Comparison of ENCODE assay signal across 15 cellular contexts in the genomic region with DNA sequence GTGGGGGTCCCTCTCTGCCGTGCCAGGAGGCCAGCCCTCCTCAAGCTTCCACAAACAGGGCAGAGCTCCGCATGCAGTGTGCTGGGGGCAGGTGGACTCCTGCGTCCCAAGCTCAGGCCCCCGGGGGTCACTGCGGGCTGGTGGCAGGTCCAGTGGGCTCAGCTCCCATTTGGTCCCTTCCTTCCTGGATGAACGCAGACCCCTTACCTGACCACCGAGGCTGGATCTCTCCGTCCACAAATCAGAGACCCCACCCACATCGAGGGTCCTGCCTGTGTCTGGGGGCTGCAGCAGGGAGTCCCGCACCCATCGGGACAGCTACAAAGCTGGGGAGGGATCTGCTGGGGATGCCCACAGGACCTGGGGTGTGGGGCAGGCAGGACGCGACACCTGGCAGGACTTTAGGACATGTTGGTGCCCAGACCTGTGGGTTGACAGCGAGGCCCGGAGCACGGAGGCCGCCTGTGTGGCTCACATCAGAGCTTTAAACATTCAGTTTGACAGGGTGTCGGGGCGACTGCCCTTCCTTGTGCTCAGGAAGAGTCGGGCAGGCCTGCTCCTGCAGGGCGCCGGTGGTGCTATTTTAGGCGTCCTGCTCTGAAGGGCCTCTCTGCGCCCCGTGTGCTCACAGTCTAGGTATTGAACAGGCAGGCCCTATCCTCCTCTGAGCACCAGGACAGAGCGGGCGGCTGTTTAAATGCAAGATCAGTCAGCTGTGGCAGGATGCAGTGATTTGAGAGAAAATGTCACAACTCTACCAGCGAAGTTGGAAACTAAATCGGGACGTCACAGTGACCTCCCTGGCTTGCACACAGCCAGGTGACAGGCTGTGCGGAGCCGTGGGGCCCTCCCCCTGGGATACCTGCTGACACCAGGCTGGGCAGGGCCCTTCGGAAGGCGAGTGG. TPM values are rescaled to one million over a fixed set of nuclear protein-coding genes. Genes with fewer than 3 reads are reported as not detected.
DNase-seq lines count a peak whose midpoint lies in the region; ATAC-seq and TF ChIP-seq lines count a peak whose summit lies in the region.
"Had no signal": no experiment of that assay in that cellular context is flagged by ENCODE, and none has a peak within 500 bp of the region (broad histone marks: within the 10 kb centered on the region; RNA-seq: fewer than 3 reads in every experiment).

No MANE protein-coding gene starts in this region.

- peak; percentile 66 for DNase-seq in cardiac septum (ENCODE audit: low spot score)
- DNase-seq in left ventricle myocardium inferior, result no peak
- DNase-seq in neuronal stem cell (ENCODE audit: low spot score), result no peak
- DNase-seq in NCI-H2029 treated with DMSO at 0.1 percent for 48 hours (lab: John Stamatoyannopoulos, UW), result no peak
- DNase-seq in mesendoderm, result no peak
- no peak for DNase-seq in SW 1271 (lab: John Stamatoyannopoulos, UW)
- DNase-seq: CD4-positive, alpha-beta T cell; DND-41; GF-D8; KBM-7; NCI-H1048; NCI-H146; PC-3 had no signal

- H2BK5ac ChIP-seq in neuronal stem cell (ENCODE audit: low read length), result peak overlapping the region; percentile 13
- no peak overlapping the region for H2BK5ac ChIP-seq in mesendoderm (ENCODE audit: low read length)

- H3K27ac ChIP-seq in left ventricle myocardium inferior (replicated peaks), result no peak overlapping the region
- H3K27ac ChIP-seq in neuronal stem cell (replicated peaks; ENCODE audit: low read length), result no peak overlapping the region
- H3K27ac ChIP-seq in mesendoderm (ENCODE audit: low read depth, low read length), result no peak overlapping the region
- H3K27ac ChIP-seq: HL-60 had no signal

- no peak overlapping the region for H2AFZ ChIP-seq in neuronal stem cell (ENCODE audit: low read length)

- H2BK12ac ChIP-seq in neuronal stem cell (ENCODE audit: low read length), result peak overlapping the region; percentile 3

- H3K36me3 ChIP-seq in left ventricle myocardium inferior (no peaks in the 10 kb centered on the region), neuronal stem cell (replicated peaks in 1 of 2; ENCODE audit: control insufficient read depth in 2 of 2, insufficient read depth in 2 of 2, low read length in 2 of 2) (no peaks in the 10 kb centered on the region), mesendoderm (ENCODE audit: control insufficient read depth, insufficient read depth, low read length) (no peaks in the 10 kb centered on the region)

- H3K27me3 ChIP-seq in left ventricle myocardium inferior (ENCODE audit: low read depth) (peaks cover 40% of the 10 kb centered on the region), neuronal stem cell (ENCODE audit: control insufficient read depth in 3 of 3, insufficient read depth in 3 of 3, low read depth in 1 of 3, low read length in 3 of 3) (peaks cover 0 to 61% (median 3%) of the 10 kb centered on the region in 3 experiments), mesendoderm (ENCODE audit: insufficient read depth, low read length, poor library complexity) (no peaks in the 10 kb centered on the region)

- WGBS in neuronal stem cell (ENCODE audit: extremely low coverage in 2 of 2, insufficient read length in 2 of 2, insufficient replicate concordance in 1 of 2), 2 donors, result no CpG with 5 or more reads among the region's 34 CpGs
- no CpG with 5 or more reads among the region's 34 CpGs for WGBS in mesendoderm (ENCODE audit: extremely low coverage, insufficient coverage, low lambda C conversion rate)

- no peaks in the 10 kb centered on the region for H3K9me3 ChIP-seq in left ventricle myocardium inferior (replicated peaks)
- H3K9me3 ChIP-seq in neuronal stem cell (replicated peaks in 1 of 2; ENCODE audit: control insufficient read depth in 2 of 2, insufficient read depth in 1 of 2, low read depth in 1 of 2, low read length in 2 of 2), result no peaks in the 10 kb centered on the region

- H2AK5ac ChIP-seq in neuronal stem cell (ENCODE audit: low read depth, low read length) (peak overlapping the region; percentile 84), mesendoderm (ENCODE audit: low read length) (no peak overlapping the region)

- H3K4me1 ChIP-seq in left ventricle myocardium inferior (peaks cover 34% of the 10 kb centered on the region), neuronal stem cell (ENCODE audit: control insufficient read depth in 2 of 2, insufficient read depth in 1 of 2, low read depth in 1 of 2, low read length in 2 of 2) (peaks cover 5 to 8% of the 10 kb centered on the region in 2 donors), mesendoderm (ENCODE audit: control insufficient read depth, low read depth, low read length) (no peaks in the 10 kb centered on the region)

- H4K91ac ChIP-seq in neuronal stem cell (ENCODE audit: low read depth, low read length, poor library complexity), result no peak overlapping the region

- no peak overlapping the region for H3K56ac ChIP-seq in mesendoderm (ENCODE audit: low read length)

- H3K79me2 ChIP-seq in mesendoderm (ENCODE audit: control insufficient read depth, insufficient read depth, low read length), result no peaks in the 10 kb centered on the region

- intact Hi-C loops in cardiac septum (cut with DNase I) (no loop called here), left ventricle myocardium inferior (cut with micrococcal nuclease) (no loop called here)

- no peak overlapping the region for H3K14ac ChIP-seq in neuronal stem cell (ENCODE audit: low read length)

- H4K8ac ChIP-seq in neuronal stem cell (ENCODE audit: low read depth, low read length) (peak overlapping the region; percentile 43), mesendoderm (ENCODE audit: low read depth, low read length) (no peak overlapping the region)

- H3K4ac ChIP-seq in neuronal stem cell (ENCODE audit: low read length) (peak overlapping the region; percentile 38), mesendoderm (ENCODE audit: low read depth, low read length) (no peak overlapping the region)

- H3K9ac ChIP-seq in neuronal stem cell (ENCODE audit: low read depth, low read length, poor library complexity) (peak overlapping the region; percentile 12), mesendoderm (ENCODE audit: low read length) (no peak overlapping the region)

- H3K18ac ChIP-seq in neuronal stem cell (ENCODE audit: low read length) (peak overlapping the region; percentile 28), mesendoderm (ENCODE audit: low read length) (no peak overlapping the region)

- ATAC-seq in esophagus mucosa, result peak; percentile 31
- ATAC-seq: PC-3 had no signal

- TF ChIP-seq CTCF in left ventricle myocardium inferior (IDR thresholded peaks at IDR 0.05; ENCODE audit: borderline replicate concordance), result no peak

- no peak overlapping the region for H3K4me3 ChIP-seq in left ventricle myocardium inferior
- H3K4me3 ChIP-seq in neuronal stem cell (ENCODE audit: low read length in 2 of 2), result no peak overlapping the region
- no peak overlapping the region for H3K4me3 ChIP-seq in mesendoderm (ENCODE audit: low read length)

- H3K23ac ChIP-seq in neuronal stem cell (ENCODE audit: low read depth, low read length, poor library complexity) (no peak overlapping the region), mesendoderm (ENCODE audit: low read length) (no peak overlapping the region)

- H2BK15ac ChIP-seq in neuronal stem cell (ENCODE audit: low read length) (peak overlapping the region; percentile 67), mesendoderm (replicated peaks; ENCODE audit: low read depth) (no peak overlapping the region)

- H2BK120ac ChIP-seq in neuronal stem cell (ENCODE audit: low read depth, low read length), result peak overlapping the region; percentile 47
- H2BK120ac ChIP-seq in mesendoderm (ENCODE audit: low read depth, low read length), result no peak overlapping the region

- no peak overlapping the region for H4K5ac ChIP-seq in mesendoderm (ENCODE audit: low read length)

- H3K4me2 ChIP-seq in neuronal stem cell (ENCODE audit: insufficient read depth, low read length, poor library complexity, severe bottlenecking), result no peak overlapping the region
- no peak overlapping the region for H3K4me2 ChIP-seq in mesendoderm (ENCODE audit: low read length)

- H3K79me1 ChIP-seq in neuronal stem cell (ENCODE audit: low read depth, low read length), result no peaks in the 10 kb centered on the region
- no peaks in the 10 kb centered on the region for H3K79me1 ChIP-seq in mesendoderm (ENCODE audit: low read length)

RNA-seq across cellular contexts. Expression of a gene that starts 15.9 kb away (rescaled TPM):
- 0.94 TPM for total RNA-seq in cardiac septum
- total RNA-seq in left ventricle myocardium inferior, result 0.99 TPM
- total RNA-seq in esophagus mucosa, result 0.64 TPM
- polyA plus RNA-seq in neuronal stem cell (2013, experiment 1 of 2), result 1.5 TPM
- polyA plus RNA-seq in neuronal stem cell (2013, experiment 2 of 2), result 1.4 TPM
- 1.6 TPM for polyA plus RNA-seq in mesendoderm (2013, experiment 1 of 2)
- 1.2 TPM for polyA plus RNA-seq in mesendoderm (2013, experiment 2 of 2)
- total RNA-seq: CD4-positive, alpha-beta T cell had no signal
